10 cellular contexts compared by ENCODE assay signal in the genomic region with DNA sequence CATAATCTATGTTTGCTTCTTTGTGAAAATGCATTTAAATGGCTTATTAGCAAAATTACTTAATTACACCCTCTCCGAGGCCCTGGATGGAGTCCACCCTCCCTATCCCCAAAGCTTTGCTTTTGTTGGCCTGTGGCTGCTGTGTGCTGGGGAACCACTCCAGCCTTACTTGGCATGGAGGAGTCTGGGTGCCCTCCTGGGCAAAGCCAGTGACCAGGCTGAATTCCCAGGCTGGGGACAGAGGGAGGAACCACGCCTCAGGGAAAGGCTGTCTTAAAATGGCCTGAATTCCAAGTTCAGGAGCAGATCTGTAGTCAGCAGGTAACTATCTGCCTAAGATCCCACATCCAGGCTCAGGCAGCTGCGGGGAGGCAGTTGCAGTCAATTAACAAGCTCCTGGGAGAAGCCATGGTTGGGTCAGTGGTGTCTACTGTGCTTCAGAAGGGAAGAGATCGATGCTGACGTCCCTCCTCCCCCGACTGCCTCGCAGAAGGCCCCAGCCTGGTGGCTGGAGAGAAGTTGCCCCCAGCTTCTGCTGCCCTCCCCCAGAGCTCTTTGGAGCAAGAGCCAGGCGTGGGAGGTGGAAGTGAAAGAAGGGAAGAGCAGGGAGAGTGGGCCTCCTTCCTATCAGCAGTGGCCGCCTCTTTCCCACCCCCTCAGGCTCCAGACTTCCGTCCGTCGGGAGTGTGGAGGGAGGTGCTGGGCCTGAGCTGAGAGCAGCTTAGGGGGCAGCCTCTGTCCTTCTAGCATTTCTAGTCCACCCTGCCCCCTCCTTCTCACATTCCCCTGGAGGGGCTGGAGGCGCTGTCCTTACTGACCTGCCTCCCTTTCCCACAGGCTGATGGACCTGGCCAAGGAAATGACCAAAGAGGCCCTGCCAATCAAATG. TPM values are rescaled to one million over a fixed set of nuclear protein-coding genes. Genes with fewer than 3 reads are reported as not detected.
DNase-seq lines count a peak whose midpoint lies in the region; ATAC-seq and TF ChIP-seq lines count a peak whose summit lies in the region.
"Had no signal": no experiment of that assay in that cellular context is flagged by ENCODE, and none has a peak within 500 bp of the region (broad histone marks: within the 10 kb centered on the region; RNA-seq: fewer than 3 reads in every experiment).

No MANE protein-coding gene starts in this region.

- TF ChIP-seq CTCF in fibroblast of mammary gland (conservative IDR thresholded peaks at IDR 0.05; ENCODE audit: control insufficient read depth, insufficient read depth, low read depth, low read length) (no peak), nephron (IDR thresholded peaks at IDR 0.05; ENCODE audit: unreplicated experiment in 3 of 3) (no peak)

- H3K4me3 Mint-ChIP-seq in nephron = peak overlapping the region; percentile 1 to 46 (median 34)

- H3K4me3 ChIP-seq in fibroblast of mammary gland (ENCODE audit: control insufficient read depth, low read depth, low read length) = no peak overlapping the region

- peaks cover 9% of the 10 kb centered on the region for H3K36me3 Mint-ChIP-seq in nephron (ENCODE audit: low read depth)

- ATAC-seq in GM18520 (IDR thresholded peaks at IDR 0.05; ENCODE audit: unreplicated experiment) = no peak
- no peak for ATAC-seq in HG02571 (IDR thresholded peaks at IDR 0.05; ENCODE audit: unreplicated experiment)

- H3K9me3 Mint-ChIP-seq in nephron = no peaks in the 10 kb centered on the region

- no peaks in the 10 kb centered on the region for H3K27me3 Mint-ChIP-seq in nephron (ENCODE audit: low read depth)

- DNase-seq in A172 (ENCODE audit: low spot score) = peak; percentile 62
- peak; percentile 77 for DNase-seq in RPMI7951 (ENCODE audit: low read depth)
- peak; percentile 68 for DNase-seq in fibroblast of mammary gland (ENCODE audit: low read depth)
- DNase-seq in T-helper 1 cell = no peak
- no peak for DNase-seq in NCI-H2107 (lab: John Stamatoyannopoulos, UW)
- DNase-seq: NCI-H2081 treated with DMSO at 0.1 percent for 48 hours had no signal

- peaks cover 55% of the 10 kb centered on the region for H3K4me1 Mint-ChIP-seq in nephron

- peak overlapping the region; percentile 93 to 98 (median 94) for H3K27ac Mint-ChIP-seq in nephron

RNA-seq across cellular contexts. Expression of gene VASH1, which starts 11.3 kb away (rescaled TPM):
- 2.9 and 3.5 TPM in 2 replicates for total RNA-seq in A172 (2014; rRNA removed; shearing (Covaris generic))
- total RNA-seq in RPMI7951 (2014; rRNA removed; shearing (Covaris generic)) = 3.9 and 4.4 TPM in 2 replicates

RNA-seq across cellular contexts. Expression of gene ANGEL1, which starts 40.1 kb away (rescaled TPM):
- 4.0 and 4.8 TPM in 2 replicates for total RNA-seq in A172 (2014; rRNA removed; shearing (Covaris generic))
- 6.6 and 9.5 TPM in 2 replicates for total RNA-seq in RPMI7951 (2014; rRNA removed; shearing (Covaris generic))

RNA-seq across cellular contexts. Expression of gene LRRC74A, which starts 53.7 kb away (rescaled TPM):
- total RNA-seq in A172 (2014; rRNA removed; shearing (Covaris generic)) = not detected in 2 replicates
- total RNA-seq in RPMI7951 (2014; rRNA removed; shearing (Covaris generic)) = not detected in 2 replicates
- total RNA-seq: myocyte had no signal

Comparison
In these comparisons a context has a peak if more than half of its experiments do, and no peak if none do; other contexts are left out.
1. DNase-seq: peak in A172 (single experiment), RPMI7951 (single experiment) and fibroblast of mammary gland (single experiment); none in T-helper 1 cell (0 of 5) and NCI-H2107 (single experiment).